9 cellular contexts compared by ENCODE assay signal in genomic region chr18:6056171-6056932, GRCh38.
DNase-seq lines count a peak whose midpoint lies in the region; ATAC-seq and TF ChIP-seq lines count a peak whose summit lies in the region.
"Had no signal": no experiment of that assay in that cellular context is flagged by ENCODE, and none has a peak within 500 bp of the region (broad histone marks: within the 10 kb centered on the region; RNA-seq: fewer than 3 reads in every experiment).

No MANE protein-coding gene starts in this region.

- H3K4me3 ChIP-seq in ACC112 (ENCODE audit: low read depth, low read length) (peak overlapping the region; percentile 71), adrenal gland (no peak overlapping the region)
- H3K4me3 ChIP-seq: ovary had no signal

- H3K36me3 ChIP-seq in ACC112 (ENCODE audit: insufficient read depth, low read length) = no peaks in the 10 kb centered on the region
- no peaks in the 10 kb centered on the region for H3K36me3 ChIP-seq in adrenal gland (replicated peaks in 1 of 2)
- H3K36me3 ChIP-seq: ovary had no signal

- H3K4me1 ChIP-seq in ACC112 (ENCODE audit: control insufficient read depth, insufficient read depth, low read length, unreplicated experiment) (peaks cover 42% of the 10 kb centered on the region), adrenal gland (replicated peaks in 1 of 2) (peaks cover 0 to 5% of the 10 kb centered on the region in 2 donors)

- H3K27me3 ChIP-seq in ACC112 (ENCODE audit: insufficient read depth, low read length) (no peaks in the 10 kb centered on the region), adrenal gland (no peaks in the 10 kb centered on the region)
- H3K27me3 ChIP-seq: ovary had no signal

- H2AFZ ChIP-seq in ACC112 (ENCODE audit: low read length, unreplicated experiment) = peak overlapping the region; percentile 98

- DNase-seq in NCI-H510A (lab: John Stamatoyannopoulos, UW) (peak; percentile 49), germinal center (ENCODE audit: low spot score) (peak; percentile 6), NK-92 (lab: John Stamatoyannopoulos, UW; ENCODE audit: unreplicated experiment) (no peak), NCI-H526 treated with DMSO at 0.1 percent for 48 hours (lab: John Stamatoyannopoulos, UW) (no peak), RKO (ENCODE audit: low spot score) (no peak), adrenal gland (no peak)
- DNase-seq: ovary had no signal

- no peak for TF ChIP-seq CTCF in adrenal gland (IDR thresholded peaks at IDR 0.05)

- TF ChIP-seq POLR2A in adrenal gland (IDR thresholded peaks at IDR 0.05) = no peak

- WGBS in adrenal gland, 4 donors = 72 to 86% (median 78%) methylated on average over 6 to 7 of the region's 7 CpGs

- H3K79me2 ChIP-seq in ACC112 (ENCODE audit: control insufficient read depth, insufficient read depth, low read length, unreplicated experiment) = no peaks in the 10 kb centered on the region

- H3K27ac ChIP-seq in ACC112 (ENCODE audit: low read depth, low read length) (peak overlapping the region; percentile 100), adrenal gland (no peak overlapping the region)
- H3K27ac ChIP-seq: ovary had no signal

- ATAC-seq in GM21529 (IDR thresholded peaks at IDR 0.05; ENCODE audit: unreplicated experiment) = peak; percentile 59

- intact Hi-C loops in adrenal gland (cut with DNase I) = no loop called here

- no peaks in the 10 kb centered on the region for H3K9me3 ChIP-seq in adrenal gland (replicated peaks in 1 of 3)
- H3K9me3 ChIP-seq: ovary had no signal

Comparison
In these comparisons a context has a peak if more than half of its experiments do, and no peak if none do; other contexts are left out.
1. DNase-seq: peak in NCI-H510A (single experiment) and germinal center (single experiment); none in NK-92 (single experiment), NCI-H526 treated with DMSO at 0.1 percent for 48 hours (single experiment), RKO (single experiment) and adrenal gland (0 of 7).